In the genomic region with DNA sequence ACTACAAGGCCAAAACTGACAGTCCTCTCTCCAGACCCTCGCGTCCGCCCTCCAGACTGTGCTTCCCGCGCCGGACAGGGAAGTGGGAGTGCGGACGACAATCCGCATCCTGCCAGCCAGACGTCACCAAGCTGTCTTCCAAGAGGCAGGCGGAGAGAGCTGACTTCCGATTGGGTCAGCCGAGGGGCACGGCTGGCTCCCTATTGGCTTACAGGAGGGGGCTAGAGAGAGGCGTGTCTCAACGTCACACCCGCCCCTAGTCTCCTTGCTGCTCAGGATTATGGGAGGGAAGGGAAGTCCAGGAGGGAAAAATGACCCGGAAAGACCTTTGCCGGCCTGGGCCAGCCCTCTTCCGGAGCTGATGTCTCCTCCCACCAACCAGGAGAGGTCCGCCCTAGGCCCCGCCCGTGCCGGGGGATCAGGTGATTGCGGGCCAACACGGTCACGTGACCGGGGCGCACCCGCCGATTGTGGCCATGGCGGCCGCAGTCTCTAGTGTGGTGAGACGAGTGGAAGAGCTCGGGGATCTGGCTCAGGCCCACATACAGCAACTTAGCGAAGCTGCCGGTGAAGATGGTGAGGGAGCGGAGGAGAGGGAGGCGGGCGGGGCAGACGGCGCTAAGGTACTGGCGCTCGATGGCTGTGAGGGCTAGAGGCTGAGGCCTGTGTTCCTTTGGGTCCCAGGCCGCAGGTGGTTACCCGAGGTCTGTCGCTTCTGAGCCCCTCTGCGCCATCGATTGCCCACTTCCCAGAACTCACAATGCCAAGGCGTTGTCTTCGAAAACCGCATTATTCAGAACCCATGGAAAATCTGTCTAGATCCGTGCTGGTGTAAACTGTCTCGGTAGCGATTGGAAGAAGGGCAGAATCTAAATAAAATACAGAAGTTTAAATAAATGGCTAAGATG, we compare ENCODE assay signal across 8 cellular contexts. TPM values are rescaled to one million over a fixed set of nuclear protein-coding genes. Genes with fewer than 3 reads are reported as not detected.
DNase-seq lines count a peak whose midpoint lies in the region; FAIRE-seq and TF ChIP-seq lines count a peak whose summit lies in the region.

A gene with protein sequence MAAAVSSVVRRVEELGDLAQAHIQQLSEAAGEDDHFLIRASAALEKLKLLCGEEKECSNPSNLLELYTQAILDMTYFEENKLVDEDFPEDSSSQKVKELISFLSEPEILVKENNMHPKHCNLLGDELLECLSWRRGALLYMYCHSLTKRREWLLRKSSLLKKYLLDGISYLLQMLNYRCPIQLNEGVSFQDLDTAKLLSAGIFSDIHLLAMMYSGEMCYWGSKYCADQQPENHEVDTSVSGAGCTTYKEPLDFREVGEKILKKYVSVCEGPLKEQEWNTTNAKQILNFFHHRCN (plus strand): TSS at position 453 of the 908 bp plus-strand sequence. CDS start 24 bp downstream, at position 477.

- CTCF ChIA-PET in activated naive CD4-positive, alpha-beta T cell treated with anti-CD3 and anti-CD28 coated beads, Interleukin-2, amount 10 ng/mL, durations not matched to agents 7 days and 5 days (lab: Charles Lee) = interaction anchor here (1.0 kb wide), 1 partner anchor 10 kb away, joined by 3 read pairs; no protein-coding TSS in a partner anchor

- peak within 1 kb of the TSS; percentile 68 for H2AK5ac ChIP-seq in neuronal stem cell (ENCODE audit: low read depth, low read length)

- peaks cover 5% of the 10 kb centered on the region for H3K79me1 ChIP-seq in neuronal stem cell (ENCODE audit: low read depth, low read length)

- peaks cover 50% of the 10 kb centered on the region for H3K4me1 Mint-ChIP-seq in HFFc6 (ENCODE audit: low read depth)
- H3K4me1 Mint-ChIP-seq in activated naive CD4-positive, alpha-beta T cell treated with anti-CD3 and anti-CD28 coated beads, Interleukin-2, amount 10 ng/mL, durations not matched to agents 7 days and 5 days = peaks cover 41% of the 10 kb centered on the region

- H2BK12ac ChIP-seq in neuronal stem cell (ENCODE audit: low read length) = no peak within 1 kb of the TSS

- H2BK5ac ChIP-seq in neuronal stem cell (ENCODE audit: low read length) = no peak within 1 kb of the TSS

- FAIRE-seq in frontal cortex (lab: Jason Lieb, UNC) = peak; percentile 98

- H3K36me3 ChIP-seq in SK-N-MC (ENCODE audit: insufficient read depth, low read length) (peaks cover 16% of the 10 kb centered on the region), neuronal stem cell (replicated peaks in 1 of 2; ENCODE audit: control insufficient read depth in 2 of 2, insufficient read depth in 2 of 2, low read length in 2 of 2) (peaks cover 4 to 39% of the 10 kb centered on the region in 2 donors)

- H3K9me3 Mint-ChIP-seq in HFFc6 = no peaks in the 10 kb centered on the region
- H3K9me3 Mint-ChIP-seq in activated naive CD4-positive, alpha-beta T cell treated with anti-CD3 and anti-CD28 coated beads, Interleukin-2, amount 10 ng/mL, durations not matched to agents 7 days and 5 days = no peaks in the 10 kb centered on the region

- TF ChIP-seq CTCF in HFFc6 (IDR thresholded peaks at IDR 0.05) = no peak
- TF ChIP-seq CTCF in NB4 (IDR thresholded peaks at IDR 0.05; ENCODE audit: low read depth, low read length) = no peak
- TF ChIP-seq CTCF in subcutaneous adipose tissue (IDR thresholded peaks at IDR 0.05; ENCODE audit: low read depth) = no peak

- H3K9me3 ChIP-seq in SK-N-MC (ENCODE audit: low read depth, low read length) (no peaks in the 10 kb centered on the region), neuronal stem cell (replicated peaks in 1 of 2; ENCODE audit: control insufficient read depth in 2 of 2, insufficient read depth in 1 of 2, low read depth in 1 of 2, low read length in 2 of 2) (no peaks in the 10 kb centered on the region)

- H3K27me3 Mint-ChIP-seq in HFFc6 (ENCODE audit: insufficient read depth) = peaks cover 4% of the 10 kb centered on the region
- peaks cover 16% of the 10 kb centered on the region for H3K27me3 Mint-ChIP-seq in activated naive CD4-positive, alpha-beta T cell treated with anti-CD3 and anti-CD28 coated beads, Interleukin-2, amount 10 ng/mL, durations not matched to agents 7 days and 5 days

- H3K9ac ChIP-seq in SK-N-MC (ENCODE audit: insufficient read length) = peak within 1 kb of the TSS; percentile 95
- H3K9ac ChIP-seq in neuronal stem cell (ENCODE audit: low read depth, low read length, poor library complexity) = peak within 1 kb of the TSS; percentile 98

- no peak within 1 kb of the TSS for H3K4ac ChIP-seq in neuronal stem cell (ENCODE audit: low read length)

- DNase-seq in GM04503 (ENCODE audit: low read depth) (peak; percentile 98), HFFc6 (peak; percentile 99), NB4 (ENCODE audit: low read depth) (peak; percentile 99), SK-N-MC (ENCODE audit: low read depth, low spot score) (peak; percentile 93), frontal cortex (ENCODE audit: low spot score in 2 of 2) (peak; percentile 84 to 91), neuronal stem cell (ENCODE audit: low spot score) (peak; percentile 98)
- DNase-seq in activated naive CD4-positive, alpha-beta T cell treated with anti-CD3 and anti-CD28 coated beads, Interleukin-2, amount 10 ng/mL, durations not matched to agents 7 days and 5 days = peak; percentile 98

- peak; percentile 86 for TF ChIP-seq POLR2A in NB4 (IDR thresholded peaks at IDR 0.05; ENCODE audit: extremely low read depth, insufficient read length)

- H3K27ac Mint-ChIP-seq in HFFc6 = peak within 1 kb of the TSS; percentile 97
- peak within 1 kb of the TSS; percentile 97 for H3K27ac Mint-ChIP-seq in activated naive CD4-positive, alpha-beta T cell treated with anti-CD3 and anti-CD28 coated beads, Interleukin-2, amount 10 ng/mL, durations not matched to agents 7 days and 5 days

- H4K91ac ChIP-seq in neuronal stem cell (ENCODE audit: low read depth, low read length, poor library complexity) = no peak within 1 kb of the TSS

- H3K27ac ChIP-seq in SK-N-MC = peak within 1 kb of the TSS; percentile 91
- H3K27ac ChIP-seq in neuronal stem cell (replicated peaks; ENCODE audit: low read length) = peak within 1 kb of the TSS; percentile 61

- peaks cover 0 to 4% (median 0%) of the 10 kb centered on the region in 3 experiments for H3K27me3 ChIP-seq in neuronal stem cell (ENCODE audit: control insufficient read depth in 3 of 3, insufficient read depth in 3 of 3, low read depth in 1 of 3, low read length in 3 of 3)

- no peak within 1 kb of the TSS for H2BK120ac ChIP-seq in neuronal stem cell (ENCODE audit: low read depth, low read length)

- no peak within 1 kb of the TSS for H4K8ac ChIP-seq in neuronal stem cell (ENCODE audit: low read depth, low read length)

- H3K36me3 Mint-ChIP-seq in HFFc6 (ENCODE audit: low read depth) = peaks cover 14% of the 10 kb centered on the region; the same call in 1 of the 2 replicates
- peaks cover 19% of the 10 kb centered on the region for H3K36me3 Mint-ChIP-seq in activated naive CD4-positive, alpha-beta T cell treated with anti-CD3 and anti-CD28 coated beads, Interleukin-2, amount 10 ng/mL, durations not matched to agents 7 days and 5 days

- no CpG with 5 or more reads among the region's 55 CpGs for WGBS in neuronal stem cell (ENCODE audit: extremely low coverage in 2 of 2, insufficient read length in 2 of 2, insufficient replicate concordance in 1 of 2), 2 donors

- H2AFZ ChIP-seq in neuronal stem cell (ENCODE audit: low read length) = peak within 1 kb of the TSS; percentile 95

- H3K4me1 ChIP-seq in neuronal stem cell (ENCODE audit: control insufficient read depth in 2 of 2, insufficient read depth in 1 of 2, low read depth in 1 of 2, low read length in 2 of 2) = peaks cover 3 to 4% of the 10 kb centered on the region in 2 donors

- H2BK15ac ChIP-seq in neuronal stem cell (ENCODE audit: low read length) = no peak within 1 kb of the TSS

- H3K14ac ChIP-seq in neuronal stem cell (ENCODE audit: low read length) = no peak within 1 kb of the TSS

- peak within 1 kb of the TSS; percentile 98 for H3K23ac ChIP-seq in neuronal stem cell (ENCODE audit: low read depth, low read length, poor library complexity)

- H3K4me3 ChIP-seq in NB4 (ENCODE audit: low read depth, low read length) = peak within 1 kb of the TSS; percentile 89
- H3K4me3 ChIP-seq in SK-N-MC = peak within 1 kb of the TSS; percentile 97
- peak within 1 kb of the TSS; percentile 98 for H3K4me3 ChIP-seq in neuronal stem cell (ENCODE audit: low read length in 2 of 2)

- H3K18ac ChIP-seq in neuronal stem cell (ENCODE audit: low read length) = peak within 1 kb of the TSS; percentile 93

- peak within 1 kb of the TSS; percentile 72 for H3K4me2 ChIP-seq in neuronal stem cell (ENCODE audit: insufficient read depth, low read length, poor library complexity, severe bottlenecking)

- peak within 1 kb of the TSS; percentile 97 for H3K4me3 Mint-ChIP-seq in HFFc6
- H3K4me3 Mint-ChIP-seq in activated naive CD4-positive, alpha-beta T cell treated with anti-CD3 and anti-CD28 coated beads, Interleukin-2, amount 10 ng/mL, durations not matched to agents 7 days and 5 days = peak within 1 kb of the TSS; percentile 96

RNA-seq across cellular contexts. Expression of the gene that starts here (rescaled TPM):
- total RNA-seq in HFFc6 (2021; fragmentation: NEBNext Ultra II Directional; extraction: Animal tissue kit (Norgen Biotek cat#: 25700)) = 10 to 100 TPM; 31.1 to 38.9 (median 35.4) TPM
- total RNA-seq in frontal cortex (27.3 TPM), subcutaneous adipose tissue (10 to 100 TPM; 19.9 to 42.2 (median 23.6) TPM)
- 20.9 TPM for polyA plus RNA-seq in neuronal stem cell (2013, experiment 1 of 2)
- polyA plus RNA-seq in neuronal stem cell (2013, experiment 2 of 2) = 21.7 TPM

Comparison
In these comparisons a context has a peak if more than half of its experiments do, and no peak if none do; other contexts are left out.
1. Peak in every context shown above with its lines: DNase-seq, H3K4me3 ChIP-seq and H3K27ac ChIP-seq.